18 cellular contexts compared by ENCODE assay signal in the genomic region with DNA sequence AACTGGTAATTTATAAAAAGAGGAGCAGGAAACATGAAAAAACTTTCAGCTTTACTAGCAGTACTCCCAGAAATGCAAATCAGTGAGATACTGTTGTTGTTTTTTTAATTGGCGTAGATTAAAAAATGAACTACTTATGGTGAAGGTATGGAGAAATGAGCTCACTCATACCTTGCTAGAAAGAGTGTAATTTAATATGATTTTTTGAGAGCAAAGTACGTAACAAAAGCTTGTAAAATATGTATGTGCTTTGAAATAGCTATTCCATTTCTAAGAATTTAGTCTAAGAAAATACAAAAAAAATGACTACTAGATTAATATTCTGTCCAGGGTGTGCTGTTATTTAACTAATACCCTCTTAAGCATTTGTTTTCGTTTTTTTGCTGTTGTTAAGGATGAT.
"Had no signal": no experiment of that assay in that cellular context is flagged by ENCODE, and none has a peak within 500 bp of the region (broad histone marks: within the 10 kb centered on the region; RNA-seq: fewer than 3 reads in every experiment).

No MANE protein-coding gene starts in this region.

- H3K9me3 ChIP-seq: esophagus muscularis mucosa, left ventricle myocardium inferior, thyroid gland, upper lobe of right lung had no signal

- ATAC-seq: naive thymus-derived CD8-positive, alpha-beta T cell; stimulated activated naive CD8-positive, alpha-beta T cell treated with anti-CD3 and anti-CD28 coated beads, Interleukin-15, Interleukin-2, amounts not matched to agents 100 U/mL and 50 U/mL, for 24 hours; upper lobe of right lung had no signal

- H3K4me3 ChIP-seq: coronary artery, esophagus muscularis mucosa, left ventricle myocardium inferior, thyroid gland, upper lobe of right lung had no signal

- DNase-seq: activated CD4-positive, alpha-beta T cell treated with anti-CD3 and anti-CD28 coated beads, Interleukin-2, amount 50 U/mL, for 1 hour; activated CD4-positive, CD25-positive, alpha-beta regulatory T cell treated with anti-CD3 and anti-CD28 coated beads, Interleukin-2, amount 50 U/mL, for 72 hours; activated T-cell treated with anti-CD3 and anti-CD28 coated beads, Interleukin-2, amount 50 U/mL, for 1 hour; amygdala; cerebellar nuclear complex; glutamatergic neuron; hippocampal formation; left ventricle myocardium inferior; naive thymus-derived CD8-positive, alpha-beta T cell; stimulated activated CD4-positive, alpha-beta T cell treated with anti-CD3 and anti-CD28 coated beads, Interleukin-4, amount 100 ng/mL, for 1 hour; stimulated activated naive CD8-positive, alpha-beta T cell treated with anti-CD3 and anti-CD28 coated beads, Interleukin-15, Interleukin-2, amounts not matched to agents 100 U/mL and 50 U/mL, for 24 hours; thyroid gland; upper lobe of right lung; WERI-Rb-1 had no signal

- H3K36me3 ChIP-seq: esophagus muscularis mucosa, left ventricle myocardium inferior, thyroid gland, upper lobe of right lung had no signal

- H3K27ac ChIP-seq: coronary artery, esophagus muscularis mucosa, left ventricle myocardium inferior, thyroid gland, upper lobe of right lung, WERI-Rb-1 had no signal

- H3K27me3 ChIP-seq: esophagus muscularis mucosa, thyroid gland, upper lobe of right lung had no signal

- FAIRE-seq: frontal cortex, TTC549 had no signal
